In genomic region chr14:75252254-75252837, GRCh38 we compare ENCODE assay signal across 12 cellular contexts. TPM values are rescaled to one million over a fixed set of nuclear protein-coding genes. Genes with fewer than 3 reads are reported as not detected.
DNase-seq lines count a peak whose midpoint lies in the region; FAIRE-seq and TF ChIP-seq lines count a peak whose summit lies in the region.
"Had no signal": no experiment of that assay in that cellular context is flagged by ENCODE, and none has a peak within 500 bp of the region (broad histone marks: within the 10 kb centered on the region; RNA-seq: fewer than 3 reads in every experiment).

No MANE protein-coding gene starts in this region.

- peak; percentile 38 for TF ChIP-seq POLR2A in transverse colon (IDR thresholded peaks at IDR 0.05)
- no peak for TF ChIP-seq POLR2A in thyroid gland (IDR thresholded peaks at IDR 0.05)

- H3K4me2 ChIP-seq in hepatocyte = no peak overlapping the region

- H3K4me3 ChIP-seq in mucosa of rectum (ENCODE audit: low read length in 2 of 2) (no peak overlapping the region), transverse colon (no peak overlapping the region), thyroid gland (replicated peaks in 1 of 3) (no peak overlapping the region), hepatocyte (no peak overlapping the region)

- H3K27me3 ChIP-seq in mucosa of rectum (ENCODE audit: control insufficient read depth in 2 of 2, insufficient read depth in 2 of 2, low read length in 2 of 2) (no peaks in the 10 kb centered on the region), transverse colon (no peaks in the 10 kb centered on the region), thyroid gland (no peaks in the 10 kb centered on the region), hepatocyte (no peaks in the 10 kb centered on the region)

- 64% methylated on average over 10 of the region's 10 CpGs; no CpG with 5 or more reads in 1 of the 2 donors for WGBS in transverse colon (ENCODE audit: low coverage in 1 of 2), 2 donors
- 86 to 89% methylated on average over 10 of the region's 10 CpGs for WGBS in thyroid gland, 2 donors
- WGBS in hepatocyte (ENCODE audit: low lambda C conversion rate, missing lambda C conversion rate) = 75% methylated on average over 10 of the region's 10 CpGs

- H3K36me3 ChIP-seq in mucosa of rectum (ENCODE audit: control insufficient read depth in 2 of 2, insufficient read depth in 2 of 2, low read length in 2 of 2) (no peaks in the 10 kb centered on the region), transverse colon (no peaks in the 10 kb centered on the region), thyroid gland (no peaks in the 10 kb centered on the region), hepatocyte (replicated peaks; ENCODE audit: insufficient read depth, low read depth) (no peaks in the 10 kb centered on the region)

- DNase-seq in NCI-H2196 (lab: John Stamatoyannopoulos, UW; ENCODE audit: unreplicated experiment) = peak; percentile 56
- peak; percentile 81 for DNase-seq in transverse colon
- DNase-seq in effector CD8-positive, alpha-beta T cell (lab: John Stamatoyannopoulos, UW) = no peak
- DNase-seq in thyroid gland = no peak
- DNase-seq in hepatocyte (ENCODE audit: low spot score) = no peak
- DNase-seq: activated CD4-positive, alpha-beta memory T cell treated with anti-CD3 and anti-CD28 coated beads for 36 hours; activated effector memory CD4-positive, alpha-beta T cell treated with anti-CD3 and anti-CD28 coated beads, Interleukin-2, amount 50 U/mL, for 16 hours; effector CD4-positive, alpha-beta T cell; islet precursor cell; NCI-H1092 had no signal

- H3K79me2 ChIP-seq in hepatocyte = no peaks in the 10 kb centered on the region

- H3K9me3 ChIP-seq in mucosa of rectum (ENCODE audit: control insufficient read depth in 2 of 2, low read length in 2 of 2) (no peaks in the 10 kb centered on the region), transverse colon (no peaks in the 10 kb centered on the region), thyroid gland (no peaks in the 10 kb centered on the region), hepatocyte (ENCODE audit: low read depth) (no peaks in the 10 kb centered on the region)

- TF ChIP-seq CTCF in transverse colon (IDR thresholded peaks at IDR 0.05) = no peak
- no peak for TF ChIP-seq CTCF in thyroid gland (IDR thresholded peaks at IDR 0.05)
- TF ChIP-seq CTCF in hepatocyte (IDR thresholded peaks at IDR 0.05; ENCODE audit: poor library complexity) = no peak

- FAIRE-seq in colon (lab: Jason Lieb, UNC) = peak; percentile 31

- peak; percentile 84 for TF ChIP-seq EP300 in transverse colon (IDR thresholded peaks at IDR 0.05; ENCODE audit: low read depth)

- peaks cover 25 to 42% of the 10 kb centered on the region in 2 donors for H3K4me1 ChIP-seq in mucosa of rectum (ENCODE audit: control insufficient read depth in 2 of 2, insufficient read depth in 2 of 2, low read length in 2 of 2)
- peaks cover 3 to 45% (median 29%) of the 10 kb centered on the region in 4 donors for H3K4me1 ChIP-seq in transverse colon
- H3K4me1 ChIP-seq in thyroid gland = peaks cover 19 to 58% of the 10 kb centered on the region in 2 donors
- H3K4me1 ChIP-seq in hepatocyte (ENCODE audit: insufficient read depth) = peaks cover 14% of the 10 kb centered on the region

- in situ Hi-C loops in transverse colon (cut with MboI; ENCODE audit: low pct_ligation_motif_present in 1 of 4, low pct_unique_long_range_greater_than_20kb in 1 of 4, low sequenced_read_pairs in 3 of 4) = no loop called here

- no peaks in the 10 kb centered on the region for H3K9me2 ChIP-seq in hepatocyte (replicated peaks; ENCODE audit: insufficient read depth)

- no peak overlapping the region for H2AFZ ChIP-seq in hepatocyte

- H3K27ac ChIP-seq in mucosa of rectum (ENCODE audit: low read depth in 2 of 2, low read length in 2 of 2) (peak overlapping the region; percentile 98 to 99), transverse colon (peak overlapping the region; percentile 85 to 96 (median 88)), thyroid gland (no peak overlapping the region), hepatocyte (no peak overlapping the region)

- H4K20me1 ChIP-seq in hepatocyte (ENCODE audit: insufficient read depth, poor library complexity, severe bottlenecking) = no peaks in the 10 kb centered on the region

- intact Hi-C loops in transverse colon (cut with DNase I; ENCODE audit: low total_unique reads) = no loop called here
- intact Hi-C loops in thyroid gland (cut with DNase I) = no loop called here

- H3K9ac ChIP-seq in mucosa of rectum (ENCODE audit: low read depth in 1 of 2, low read length in 2 of 2) = peak overlapping the region; percentile 60 to 68

RNA-seq across cellular contexts. Expression of gene FOS, which starts 26.3 kb away (rescaled TPM):
- total RNA-seq in transverse colon (1,000 to 10,000 TPM in 2 of 4 donors, 100 to 1,000 TPM in 2; 345 to 1,356 (median 884) TPM), thyroid gland (100 to 1,000 TPM in 2 of 4 donors, 10 to 100 TPM in 2; 32.1 to 239 (median 121) TPM), hepatocyte (657 and 865 TPM in 2 replicates)
- polyA plus RNA-seq in hepatocyte = 935 and 1,189 TPM in 2 replicates

Comparison
In these comparisons a context has a peak if more than half of its experiments do, and no peak if none do; other contexts are left out.
1. DNase-seq: peak in NCI-H2196 (single experiment) and transverse colon (single experiment); none in effector CD8-positive, alpha-beta T cell (single experiment), thyroid gland (0 of 2) and hepatocyte (single experiment).
2. H3K27ac ChIP-seq: peak in mucosa of rectum (2 of 2) and transverse colon (4 of 4); none in thyroid gland (0 of 3) and hepatocyte (single experiment).